ENCODE assay signal across 20 cellular contexts in genomic region chr20:13170771-13171170, GRCh38. TPM values are rescaled to one million over a fixed set of nuclear protein-coding genes. Genes with fewer than 3 reads are reported as not detected.
DNase-seq lines count a peak whose midpoint lies in the region; FAIRE-seq and TF ChIP-seq lines count a peak whose summit lies in the region.
"Had no signal": no experiment of that assay in that cellular context is flagged by ENCODE, and none has a peak within 500 bp of the region (broad histone marks: within the 10 kb centered on the region; RNA-seq: fewer than 3 reads in every experiment).

No MANE protein-coding gene starts in this region.

- H3K36me3 Mint-ChIP-seq in nephron progenitor cell (ENCODE audit: low read depth): peaks cover 25% of the 10 kb centered on the region
- H3K36me3 Mint-ChIP-seq: CD14-positive monocyte; CD4-positive, alpha-beta memory T cell; CD4-positive, CD25-positive, alpha-beta regulatory T cell had no signal

- in situ Hi-C loops in SK-MEL-5 (cut with HindIII; ENCODE audit: low pct_unique_long_range_greater_than_20kb, low sequenced_read_pairs): no loop called here

- TF ChIP-seq CTCF in nephron progenitor cell (IDR thresholded peaks at IDR 0.05): no peak

- H3K4me1 Mint-ChIP-seq in nephron progenitor cell: peaks cover 19% of the 10 kb centered on the region
- H3K4me1 Mint-ChIP-seq: CD14-positive monocyte; CD4-positive, alpha-beta memory T cell; CD4-positive, CD25-positive, alpha-beta regulatory T cell; CD8-positive, alpha-beta memory T cell had no signal

- FAIRE-seq in HTR-8/SVneo (lab: Jason Lieb, UNC): no peak
- FAIRE-seq: D721Med, GM12891, GM19239 had no signal

- peak; percentile 27 for DNase-seq in SK-MEL-5 (ENCODE audit: low read depth, low spot score)
- DNase-seq in nephron progenitor cell: no peak
- DNase-seq in NCI-H748 treated with DMSO at 0.1 percent for 48 hours (lab: John Stamatoyannopoulos, UW): no peak
- DNase-seq in HTR-8/SVneo (ENCODE audit: insufficient read length, low spot score): no peak
- DNase-seq in HT-29 (ENCODE audit: low spot score): no peak
- DNase-seq: 8988T; ACHN; BE2C; C1 segment of cervical spinal cord; Caco-2; Calu3; CD4-positive, alpha-beta memory T cell; CD4-positive, CD25-positive, alpha-beta regulatory T cell; CD8-positive, alpha-beta memory T cell; GF-D8 had no signal

- H3K27me3 Mint-ChIP-seq in nephron progenitor cell (ENCODE audit: low read depth, poor library complexity): peaks cover 4% of the 10 kb centered on the region

- H3K4me3 Mint-ChIP-seq in nephron progenitor cell: no peak overlapping the region
- H3K4me3 Mint-ChIP-seq: CD14-positive monocyte; CD4-positive, alpha-beta memory T cell; CD4-positive, CD25-positive, alpha-beta regulatory T cell; CD8-positive, alpha-beta memory T cell had no signal

- peak overlapping the region; percentile 42 for H3K27ac Mint-ChIP-seq in nephron progenitor cell
- H3K27ac Mint-ChIP-seq: CD14-positive monocyte; CD4-positive, alpha-beta memory T cell; CD4-positive, CD25-positive, alpha-beta regulatory T cell; CD8-positive, alpha-beta memory T cell had no signal

- peaks cover 37% of the 10 kb centered on the region for H3K9me3 Mint-ChIP-seq in nephron progenitor cell

RNA-seq across cellular contexts. Expression of gene ISM1, which starts 50.3 kb away (rescaled TPM):
- total RNA-seq in SK-MEL-5 (2014; rRNA removed; shearing (Covaris generic)): 4.8 and 5.6 TPM in 2 replicates
- 5.0 and 8.0 TPM in 2 replicates for polyA plus RNA-seq in SK-MEL-5 (2015; cell fraction: cytosol; rRNA removed)
- 0.26 and 0.65 TPM in 2 replicates for polyA plus RNA-seq in SK-MEL-5 (2015; cell fraction: nucleus; rRNA removed)
- not detected in 2 replicates for total RNA-seq in HT-29 (2014; rRNA removed; shearing (Covaris generic))
- total RNA-seq: Calu3 had no signal
- polyA plus RNA-seq: AG04450, CD14-positive monocyte had no signal
